ENCODE assay signal across 1 cellular context in genomic region chr17:81371910-81372760, GRCh38.
A peak's percentile ranks its signal among the peaks of the same experiment; 100 is the strongest.
TF ChIP-seq lines count a peak whose summit lies in the region.

No MANE protein-coding gene starts in this region.

TF ChIP-seq in HepG2, 621 proteins besides CTCF, POLR2A, EP300 and RAD21 (continued from another document):
- 0 out of 2 replicates have a peak, but pooled peaks have one; percentile 41 for TF ChIP-seq PATZ1 (CRISPR knock-in tag; IDR thresholded peaks at IDR 0.05)
- TF ChIP-seq KDM2A (CRISPR knock-in tag; IDR thresholded peaks at IDR 0.05; ENCODE audit: borderline replicate concordance, low read depth): peak; percentile 24; the same call in 1 of the 2 replicates
- TF ChIP-seq HDAC2 (CRISPR knock-in tag; IDR thresholded peaks at IDR 0.05): no peak
- TF ChIP-seq SP2 (CRISPR knock-in tag; IDR thresholded peaks at IDR 0.05): 0 out of 2 replicates have a peak, but pooled peaks have one; percentile 23
- no peak for TF ChIP-seq RXRB (CRISPR knock-in tag; IDR thresholded peaks at IDR 0.05; ENCODE audit: borderline replicate concordance)
- TF ChIP-seq ZFY (CRISPR knock-in tag; IDR thresholded peaks at IDR 0.05): peak; percentile 36; the same call in 1 of the 2 replicates
- peak; percentile 47; the same call in 1 of the 2 replicates for TF ChIP-seq KDM5B (CRISPR knock-in tag; IDR thresholded peaks at IDR 0.05; ENCODE audit: borderline replicate concordance)
TF ChIP-seq in HepG2: peak in this region for 45.
